In genomic region chr9:93951655-93952118, GRCh38 we compare ENCODE assay signal across 1 cellular context.
TF ChIP-seq lines count a peak whose summit lies in the region.

No MANE protein-coding gene starts in this region.

TF ChIP-seq in GM12878, 131 proteins besides CTCF, POLR2A, EP300 and RAD21:
- TF ChIP-seq CHD4 (IDR thresholded peaks at IDR 0.05) (no peak), EZH2 (IDR thresholded peaks at IDR 0.05; ENCODE audit: borderline replicate concordance, control insufficient read depth, low read depth, low read length) (0 out of 2 replicates have a peak, but pooled peaks have one; percentile 27)
